ENCODE assay signal across 8 cellular contexts in genomic region chr16:70529051-70529777, GRCh38. TPM values are rescaled to one million over a fixed set of nuclear protein-coding genes. Genes with fewer than 3 reads are reported as not detected.
DNase-seq lines count a peak whose midpoint lies in the region; ATAC-seq and TF ChIP-seq lines count a peak whose summit lies in the region.

No MANE protein-coding gene starts in this region.

- DNase-seq in AG08395 (ENCODE audit: low spot score) (peak; percentile 68), GM10248 (ENCODE audit: extremely low spot score) (no peak), RPMI8226 (peak; percentile 41), endothelial cell (ENCODE audit: low spot score) (no peak), osteoblast (ENCODE audit: insufficient read length, low spot score, missing footprints) (peak; percentile 88), cerebellar nuclear complex (lab: John Stamatoyannopoulos, UW) (no peak)

- H3K4me3 Mint-ChIP-seq in endothelial cell (ENCODE audit: unreplicated experiment) = no peak overlapping the region

- CTCF ChIA-PET in GM10248 (lab: Yijun Ruan, JAX) = interaction anchor here (0.7 to 1.0 kb wide), 4 partner anchors 9 to 230 kb away, joined by 3 read pairs; partner anchors contain the start of gene DDX19B

- H3K9me3 ChIP-seq in osteoblast (ENCODE audit: low read depth, low read length) = no peaks in the 10 kb centered on the region

- H3K27me3 ChIP-seq in osteoblast (ENCODE audit: insufficient read depth, low read length) = no peaks in the 10 kb centered on the region

- ATAC-seq in GM18858 (IDR thresholded peaks at IDR 0.05; ENCODE audit: unreplicated experiment) (no peak), HG02852 (IDR thresholded peaks at IDR 0.05; ENCODE audit: unreplicated experiment) (no peak)

- peak overlapping the region; percentile 15 for H3K27ac ChIP-seq in osteoblast (ENCODE audit: low read depth, low read length)

- H2AFZ ChIP-seq in osteoblast (ENCODE audit: low read length) = no peak overlapping the region

- H3K4me3 ChIP-seq in osteoblast (ENCODE audit: insufficient read depth, low read length) = no peak overlapping the region

- peaks cover 20% of the 10 kb centered on the region for H3K4me1 Mint-ChIP-seq in endothelial cell (ENCODE audit: unreplicated experiment)

- H3K79me2 ChIP-seq in osteoblast (ENCODE audit: insufficient read depth, low read length) = peaks cover 96% of the 10 kb centered on the region

- H4K20me1 ChIP-seq in osteoblast (ENCODE audit: insufficient read depth, low read length) = peaks cover 44% of the 10 kb centered on the region

- TF ChIP-seq CTCF in GM10248 (IDR thresholded peaks at IDR 0.05; ENCODE audit: control extremely low read depth, extremely low read depth, low read depth, missing control alignments) (peak; percentile 40), endothelial cell (IDR thresholded peaks at IDR 0.05; ENCODE audit: unreplicated experiment) (peak; percentile 58), osteoblast (IDR thresholded peaks at IDR 0.05; ENCODE audit: extremely low read depth, low read depth, low read length) (peak; percentile 64)

- H3K27ac Mint-ChIP-seq in endothelial cell (ENCODE audit: unreplicated experiment) = no peak overlapping the region

- peaks cover 31% of the 10 kb centered on the region for H3K36me3 Mint-ChIP-seq in endothelial cell (ENCODE audit: low read depth, unreplicated experiment)

- H3K36me3 ChIP-seq in osteoblast (ENCODE audit: insufficient read depth, low read length) = peaks cover 75% of the 10 kb centered on the region

- POLR2A ChIA-PET in GM10248 (lab: Yijun Ruan, JAX) = interaction anchor here (0.7 kb wide), 1 partner anchor 76 kb away, joined by 15 read pairs; no protein-coding TSS in a partner anchor

- H3K4me2 ChIP-seq in osteoblast (ENCODE audit: insufficient read depth, low read length) = peak overlapping the region; percentile 2

- H3K27me3 Mint-ChIP-seq in endothelial cell (ENCODE audit: unreplicated experiment) = peaks cover 6% of the 10 kb centered on the region

- H3K9me3 Mint-ChIP-seq in endothelial cell (ENCODE audit: unreplicated experiment) = no peaks in the 10 kb centered on the region

- peaks cover 35% of the 10 kb centered on the region for H3K4me1 ChIP-seq in osteoblast (ENCODE audit: insufficient read depth, low read length)

RNA-seq across cellular contexts. Expression of gene SF3B3, which starts 5.6 kb away (rescaled TPM):
- 228 TPM for total RNA-seq in endothelial cell (ENCODE audit: unreplicated experiment)
- total RNA-seq in osteoblast = 123 and 142 TPM in 2 replicates

RNA-seq across cellular contexts. Expression of gene COG4, which starts 5.9 kb away (rescaled TPM):
- 64.1 TPM for total RNA-seq in endothelial cell (ENCODE audit: unreplicated experiment)
- total RNA-seq in osteoblast = 51.3 and 61.5 TPM in 2 replicates

Comparison
In these comparisons a context has a peak if more than half of its experiments do, and no peak if none do; other contexts are left out.
1. DNase-seq: peak in AG08395 (single experiment), RPMI8226 (single experiment) and osteoblast (single experiment); none in GM10248 (single experiment), endothelial cell (single experiment) and cerebellar nuclear complex (0 of 2).
2. Peak in every context shown above with its lines, with median percentiles within 50 percentile points of each other: CTCF ChIP-seq.